ENCODE assay signal across 8 cellular contexts in the genomic region with DNA sequence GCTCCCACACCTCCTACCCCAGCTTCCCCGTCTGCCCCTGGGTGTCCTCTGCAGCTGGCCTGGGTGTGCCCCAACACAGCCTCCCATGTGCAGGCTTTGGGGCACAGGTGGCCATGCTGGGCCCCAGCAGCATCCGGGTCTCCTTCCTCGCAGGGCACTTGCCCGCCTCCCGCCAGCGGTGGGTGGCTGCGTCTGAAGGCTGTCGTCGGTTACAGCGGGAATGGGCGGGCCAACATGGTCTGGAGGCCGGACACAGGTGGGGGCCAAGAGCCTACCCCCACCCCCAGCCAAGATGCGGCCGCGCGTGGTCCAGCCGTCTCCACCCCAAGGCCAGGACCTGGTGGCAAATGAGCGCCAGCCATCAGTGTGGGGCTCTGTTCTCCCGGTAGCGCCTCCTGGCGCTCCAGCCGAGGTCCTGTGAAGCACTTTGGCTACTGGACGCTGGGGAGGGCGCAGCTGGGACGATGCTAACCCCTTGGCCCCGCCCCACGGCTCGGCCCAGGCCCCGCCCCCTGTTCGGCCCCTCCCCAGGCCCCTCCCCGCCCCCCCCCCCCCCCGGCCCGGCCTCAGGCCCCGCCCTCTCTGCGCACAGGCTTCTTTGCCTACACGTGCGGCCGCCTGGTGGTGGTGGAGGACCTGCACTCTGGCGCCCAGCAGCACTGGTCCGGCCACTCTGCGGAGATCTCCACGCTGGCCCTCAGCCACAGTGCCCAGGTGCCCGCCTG. TPM values are rescaled to one million over a fixed set of nuclear protein-coding genes. Genes with fewer than 3 reads are reported as not detected.
DNase-seq lines count a peak whose midpoint lies in the region; ATAC-seq and TF ChIP-seq lines count a peak whose summit lies in the region.

No MANE protein-coding gene starts in this region.

- no peaks in the 10 kb centered on the region for H3K27me3 ChIP-seq in kidney epithelial cell (ENCODE audit: control insufficient read depth, insufficient read depth, low read length)

- H3K4me3 ChIP-seq in kidney epithelial cell (ENCODE audit: low read depth, low read length), result no peak overlapping the region

- DNase-seq in C1 segment of cervical spinal cord (lab: John Stamatoyannopoulos, UW) (peak in 12 of 14 donors; percentile 36 to 82 (median 63)), NCI-H187 treated with DMSO at 0.1 percent for 48 hours (lab: John Stamatoyannopoulos, UW) (peak; percentile 81), activated B cell treated with CpG ODN at 0.5 μM for 24 hours (peak; percentile 61), kidney epithelial cell (ENCODE audit: low read depth) (no peak), HuH-7.5 (ENCODE audit: low spot score) (no peak)
- DNase-seq in central memory CD8-positive, alpha-beta T cell (ENCODE audit: low spot score in 2 of 2), result no peak
- DNase-seq in stimulated activated CD4-positive, alpha-beta T cell treated with anti-CD3 and anti-CD28 coated beads, Interleukin-15, amount 100 ng/mL, for 1 hour (ENCODE audit: low read depth in 1 of 2, low spot score in 1 of 2), result peak; percentile 17 to 55

- POLR2A ChIA-PET in activated B cell treated with CpG ODN at 0.5 μM for 24 hours (lab: Charles Lee), result interaction anchor here (1.4 to 1.9 kb wide), 2 partner anchors 20 to 24 kb away, joined by 4 to 11 read pairs; a partner anchor contains a TSS

- H3K27ac Mint-ChIP-seq in activated B cell treated with CpG ODN at 0.5 μM for 24 hours, result no peak overlapping the region
- H3K27ac Mint-ChIP-seq in central memory CD8-positive, alpha-beta T cell (ENCODE audit: low read depth), result no peak overlapping the region

- H3K4me3 Mint-ChIP-seq in activated B cell treated with CpG ODN at 0.5 μM for 24 hours, result peak overlapping the region; percentile 55
- H3K4me3 Mint-ChIP-seq in central memory CD8-positive, alpha-beta T cell, result no peak overlapping the region

- intact Hi-C loops in activated B cell treated with CpG ODN at 0.5 μM for 24 hours (cut with micrococcal nuclease), result loop anchor here (1.0 to 2.0 kb wide), 6 partner anchors 11 to 268 kb away; a partner anchor contains a TSS

- H3K36me3 ChIP-seq in kidney epithelial cell (ENCODE audit: control insufficient read depth, insufficient read depth, low read length), result no peaks in the 10 kb centered on the region

- H3K36me3 Mint-ChIP-seq in activated B cell treated with CpG ODN at 0.5 μM for 24 hours (ENCODE audit: low read depth), result no peaks in the 10 kb centered on the region
- H3K36me3 Mint-ChIP-seq in central memory CD8-positive, alpha-beta T cell (ENCODE audit: insufficient read depth), result peaks cover 2% of the 10 kb centered on the region

- CTCF ChIA-PET in activated B cell treated with CpG ODN at 0.5 μM for 24 hours (lab: Charles Lee), result no interaction called here

- H3K4me1 Mint-ChIP-seq in activated B cell treated with CpG ODN at 0.5 μM for 24 hours, result peaks cover 7% of the 10 kb centered on the region
- peaks cover 5% of the 10 kb centered on the region for H3K4me1 Mint-ChIP-seq in central memory CD8-positive, alpha-beta T cell

- TF ChIP-seq CTCF in activated B cell treated with CpG ODN at 0.5 μM for 24 hours (IDR thresholded peaks at IDR 0.05) (no peak), kidney epithelial cell (IDR thresholded peaks at IDR 0.05; ENCODE audit: insufficient read depth, low read length, poor library complexity, severe bottlenecking) (peak; percentile 55)

- no peaks in the 10 kb centered on the region for H3K27me3 Mint-ChIP-seq in activated B cell treated with CpG ODN at 0.5 μM for 24 hours
- H3K27me3 Mint-ChIP-seq in central memory CD8-positive, alpha-beta T cell, result no peaks in the 10 kb centered on the region

- ATAC-seq in GM21381 (IDR thresholded peaks at IDR 0.05; ENCODE audit: unreplicated experiment), result peak; percentile 56
- ATAC-seq in activated B cell treated with CpG ODN at 0.5 μM for 24 hours (ENCODE audit: low read depth), result peak; percentile 91
- peak; percentile 69 for ATAC-seq in central memory CD8-positive, alpha-beta T cell (replicated peaks; ENCODE audit: extremely low read depth, poor library complexity, severe bottlenecking)

- H3K9me3 Mint-ChIP-seq in activated B cell treated with CpG ODN at 0.5 μM for 24 hours, result no peaks in the 10 kb centered on the region
- H3K9me3 Mint-ChIP-seq in central memory CD8-positive, alpha-beta T cell, result no peaks in the 10 kb centered on the region

RNA-seq across cellular contexts. Expression of a gene that starts 7.3 kb away (rescaled TPM):
- total RNA-seq in activated B cell treated with CpG ODN at 0.5 μM for 24 hours (141 and 170 TPM in 2 replicates), kidney epithelial cell (68.0 and 76.8 TPM in 2 replicates)

RNA-seq across cellular contexts. Expression of a gene that starts 11.5 kb away (rescaled TPM):
- 24.8 and 33.7 TPM in 2 replicates for total RNA-seq in activated B cell treated with CpG ODN at 0.5 μM for 24 hours
- total RNA-seq in kidney epithelial cell, result 17.0 and 21.0 TPM in 2 replicates

RNA-seq across cellular contexts. Expression of a gene that starts 14.8 kb away (rescaled TPM):
- total RNA-seq in activated B cell treated with CpG ODN at 0.5 μM for 24 hours (0.24 TPM in 1 of 2 replicates, not detected in the other), kidney epithelial cell (0.88 and 0.96 TPM in 2 replicates)

RNA-seq across cellular contexts. Expression of a gene that starts 19.0 kb away (rescaled TPM):
- total RNA-seq in activated B cell treated with CpG ODN at 0.5 μM for 24 hours (29.4 and 38.9 TPM in 2 replicates), kidney epithelial cell (41.7 and 59.8 TPM in 2 replicates)

RNA-seq across cellular contexts. Expression of a gene that starts 19.6 kb away (rescaled TPM):
- total RNA-seq in activated B cell treated with CpG ODN at 0.5 μM for 24 hours (75.4 and 81.2 TPM in 2 replicates), kidney epithelial cell (133 and 179 TPM in 2 replicates)

Comparison
In these comparisons a context has a peak if more than half of its experiments do, and no peak if none do; other contexts are left out.
1. DNase-seq: peak in C1 segment of cervical spinal cord (12 of 14), NCI-H187 treated with DMSO at 0.1 percent for 48 hours (single experiment), activated B cell treated with CpG ODN at 0.5 μM for 24 hours (single experiment) and stimulated activated CD4-positive, alpha-beta T cell treated with anti-CD3 and anti-CD28 coated beads, Interleukin-15, amount 100 ng/mL, for 1 hour (2 of 2); none in central memory CD8-positive, alpha-beta T cell (0 of 2), kidney epithelial cell (single experiment) and HuH-7.5 (single experiment).
2. Peak in every context shown above with its lines, with median percentiles within 50 percentile points of each other: ATAC-seq.